26 cellular contexts compared by ENCODE assay signal in the genomic region with DNA sequence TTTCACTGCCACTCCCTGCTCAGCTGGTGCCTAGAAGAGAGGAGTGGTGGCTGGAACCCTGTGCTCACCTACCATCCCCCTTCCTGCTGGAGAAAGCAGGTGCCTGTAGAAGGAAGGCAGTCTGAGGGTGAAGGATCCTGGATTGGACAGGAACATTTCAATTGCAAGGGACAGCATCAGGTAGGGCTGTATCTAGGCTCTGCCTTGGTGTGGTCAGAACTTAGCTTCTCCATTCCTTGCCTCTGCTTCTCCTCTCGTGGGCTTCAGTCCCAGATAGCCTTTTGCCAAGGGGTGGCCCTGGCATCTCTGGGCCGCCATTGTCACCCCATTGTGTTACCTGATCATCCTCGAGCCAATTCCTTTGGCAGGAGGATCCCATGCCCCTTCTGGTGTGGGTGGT.
"Had no signal": no experiment of that assay in that cellular context is flagged by ENCODE, and none has a peak within 500 bp of the region (broad histone marks: within the 10 kb centered on the region; RNA-seq: fewer than 3 reads in every experiment).

No MANE protein-coding gene starts in this region.

- H3K4me3 Mint-ChIP-seq: immature natural killer cell; memory B cell; naive thymus-derived CD4-positive, alpha-beta T cell; natural killer cell treated with Interleukin-12 subunit alpha and Interleukin-12 subunit beta and Interleukin-15 and Interleukin-18, amount 100 ng/mL, for 72 hours; neural progenitor cell; stimulated activated effector memory CD8-positive, alpha-beta T cell treated with anti-CD3 and anti-CD28 coated beads, Interleukin-12 subunit alpha, Interleukin-12 subunit beta, amount 100 ng/mL, for 72 hours; stimulated activated naive CD8-positive, alpha-beta T cell treated with anti-CD3 and anti-CD28 coated beads, Interleukin-15, Interleukin-2, amounts not matched to agents 100 ng/mL and 50 ng/mL, for 24 hours; type B pancreatic cell had no signal

- H3K4me1 ChIP-seq: left ventricle myocardium inferior, neural progenitor cell, right atrium auricular region, suprapubic skin, tibial artery, vagina had no signal

- H3K9ac ChIP-seq: neural progenitor cell had no signal

- H3K36me3 Mint-ChIP-seq: immature natural killer cell; memory B cell; naive thymus-derived CD4-positive, alpha-beta T cell; natural killer cell treated with Interleukin-12 subunit alpha and Interleukin-12 subunit beta and Interleukin-15 and Interleukin-18, amount 100 ng/mL, for 72 hours; neural progenitor cell; stimulated activated effector memory CD8-positive, alpha-beta T cell treated with anti-CD3 and anti-CD28 coated beads, Interleukin-12 subunit alpha, Interleukin-12 subunit beta, amount 100 ng/mL, for 72 hours; type B pancreatic cell had no signal

- DNase-seq: immature natural killer cell; kidney; left ventricle myocardium inferior; midbrain; mucosa of descending colon; naive thymus-derived CD4-positive, alpha-beta T cell; occipital lobe; ovary; stimulated activated CD4-positive, alpha-beta T cell treated with anti-CD3 and anti-CD28 coated beads, Interleukin-4, amount 100 ng/mL, for 24 hours; stimulated activated naive CD4-positive, alpha-beta T cell; tibial artery had no signal

- H3K4me2 ChIP-seq: neural progenitor cell had no signal

- H3K9me3 ChIP-seq: left ventricle myocardium inferior, mucosa of descending colon, neutrophil, ovary, right atrium auricular region, suprapubic skin, thoracic aorta, tibial artery, vagina had no signal

- H3K27ac Mint-ChIP-seq: immature natural killer cell; memory B cell; naive thymus-derived CD4-positive, alpha-beta T cell; natural killer cell treated with Interleukin-12 subunit alpha and Interleukin-12 subunit beta and Interleukin-15 and Interleukin-18, amount 100 ng/mL, for 72 hours; neural progenitor cell; stimulated activated effector memory CD8-positive, alpha-beta T cell treated with anti-CD3 and anti-CD28 coated beads, Interleukin-12 subunit alpha, Interleukin-12 subunit beta, amount 100 ng/mL, for 72 hours; stimulated activated naive CD8-positive, alpha-beta T cell treated with anti-CD3 and anti-CD28 coated beads, Interleukin-15, Interleukin-2, amounts not matched to agents 100 ng/mL and 50 ng/mL, for 24 hours had no signal

- FAIRE-seq: islet of Langerhans, kidney had no signal

- H3K27me3 ChIP-seq: neural progenitor cell, neutrophil, ovary, right atrium auricular region, vagina had no signal

- H2AFZ ChIP-seq: neural progenitor cell had no signal

- ATAC-seq: mucosa of descending colon; naive thymus-derived CD4-positive, alpha-beta T cell; natural killer cell treated with Interleukin-12 subunit alpha and Interleukin-12 subunit beta and Interleukin-15 and Interleukin-18, amount 100 ng/mL, for 72 hours; sciatic nerve; stimulated activated effector memory CD8-positive, alpha-beta T cell treated with anti-CD3 and anti-CD28 coated beads, Interleukin-12 subunit alpha, Interleukin-12 subunit beta, amount 100 ng/mL, for 72 hours had no signal

- H3K4me1 Mint-ChIP-seq: immature natural killer cell; memory B cell; stimulated activated effector memory CD8-positive, alpha-beta T cell treated with anti-CD3 and anti-CD28 coated beads, Interleukin-12 subunit alpha, Interleukin-12 subunit beta, amount 100 ng/mL, for 72 hours had no signal

- H3K27ac ChIP-seq: left ventricle myocardium inferior, neural progenitor cell, neutrophil, ovary, right atrium auricular region, skin epidermis, suprapubic skin, thoracic aorta, tibial artery, vagina had no signal

- H3K36me3 ChIP-seq: left ventricle myocardium inferior, neural progenitor cell, neutrophil, ovary, right atrium auricular region, suprapubic skin, thoracic aorta, tibial artery, vagina had no signal

- H3K4me3 ChIP-seq: left ventricle myocardium inferior, lung, mucosa of descending colon, neural progenitor cell, ovary, right atrium auricular region, skin epidermis, suprapubic skin, thoracic aorta, tibial artery, vagina had no signal

- H3K9me3 Mint-ChIP-seq: immature natural killer cell; natural killer cell treated with Interleukin-12 subunit alpha and Interleukin-12 subunit beta and Interleukin-15 and Interleukin-18, amount 100 ng/mL, for 72 hours; neural progenitor cell; stimulated activated effector memory CD8-positive, alpha-beta T cell treated with anti-CD3 and anti-CD28 coated beads, Interleukin-12 subunit alpha, Interleukin-12 subunit beta, amount 100 ng/mL, for 72 hours; stimulated activated naive CD8-positive, alpha-beta T cell treated with anti-CD3 and anti-CD28 coated beads, Interleukin-15, Interleukin-2, amounts not matched to agents 100 ng/mL and 50 ng/mL, for 24 hours; type B pancreatic cell had no signal
